Comparison of ENCODE assay signal across 12 cellular contexts in genomic region chr15:79209690-79210089, GRCh38.
DNase-seq lines count a peak whose midpoint lies in the region; ATAC-seq and TF ChIP-seq lines count a peak whose summit lies in the region.
"Had no signal": no experiment of that assay in that cellular context is flagged by ENCODE, and none has a peak within 500 bp of the region (broad histone marks: within the 10 kb centered on the region; RNA-seq: fewer than 3 reads in every experiment).

No MANE protein-coding gene starts in this region.

- POLR2A ChIA-PET in IMR-90 (lab: Charles Lee; ENCODE audit: unreplicated experiment): no interaction called here

- H3K14ac ChIP-seq in IMR-90 (replicated peaks; ENCODE audit: low read depth, low read length) (no peak overlapping the region), mesenchymal stem cell (ENCODE audit: low read length in 2 of 2) (no peak overlapping the region)

- TF ChIP-seq CTCF in IMR-90 (conservative IDR thresholded peaks at IDR 0.05; ENCODE audit: low read depth, low read length) (no peak), brain microvascular endothelial cell (IDR thresholded peaks at IDR 0.05; ENCODE audit: low read depth, low read length, missing control alignments) (peak; percentile 34)

- in situ Hi-C loops in IMR-90 (cut with MboI; ENCODE audit: low sequenced_read_pairs): no loop called here
- in situ Hi-C loops in brain microvascular endothelial cell (cut with HindIII; ENCODE audit: low pct_ligation_motif_present, low sequenced_read_pairs): no loop called here

- no peak overlapping the region for H2BK12ac ChIP-seq in mesenchymal stem cell (ENCODE audit: low read length in 2 of 2)

- no peak overlapping the region for H2BK5ac ChIP-seq in IMR-90 (ENCODE audit: low read depth, low read length, poor library complexity, severe bottlenecking)
- H2BK5ac ChIP-seq in mesenchymal stem cell (ENCODE audit: low read depth, low read length, poor library complexity, severe bottlenecking): no peak overlapping the region

- H3K4me1 ChIP-seq in IMR-90 (ENCODE audit: control insufficient read depth, insufficient read depth, low read length) (no peaks in the 10 kb centered on the region), mesenchymal stem cell (ENCODE audit: control insufficient read depth, insufficient read depth, low read depth, low read length) (peaks cover 2% of the 10 kb centered on the region)

- H3K36me3 ChIP-seq in IMR-90 (ENCODE audit: control insufficient read depth, insufficient read depth, low read length) (no peaks in the 10 kb centered on the region), brain microvascular endothelial cell (replicated peaks) (no peaks in the 10 kb centered on the region), mesenchymal stem cell (ENCODE audit: control insufficient read depth in 1 of 2, insufficient read depth in 2 of 2, low read depth in 1 of 2, low read length in 2 of 2) (no peaks in the 10 kb centered on the region)

- no peaks in the 10 kb centered on the region for H4K20me1 ChIP-seq in IMR-90 (ENCODE audit: insufficient read depth, low read length)

- no peak for TF ChIP-seq RAD21 in IMR-90 (IDR thresholded peaks at IDR 0.05; ENCODE audit: low read length)

- WGBS in IMR-90 (ENCODE audit: extremely low coverage in 2 of 2, insufficient read length in 1 of 2), 2 experiments: 0% methylated on average over 2 of the region's 17 CpGs; no CpG with 5 or more reads in 1 of the 2 experiments
- WGBS in mesenchymal stem cell: 5% methylated on average over 11 of the region's 17 CpGs

- no peak overlapping the region for H3K56ac ChIP-seq in IMR-90 (ENCODE audit: extremely low read depth, insufficient read depth, low read length)

- H3K27me3 ChIP-seq in IMR-90 (ENCODE audit: control insufficient read depth, insufficient read depth, low read length): peaks cover 16% of the 10 kb centered on the region
- H3K27me3 ChIP-seq in brain microvascular endothelial cell (replicated peaks): peaks cover 7% of the 10 kb centered on the region
- H3K27me3 ChIP-seq in mesenchymal stem cell (ENCODE audit: control insufficient read depth in 1 of 2, insufficient read depth in 1 of 2, low read length in 2 of 2): peaks cover 77 to 85% of the 10 kb centered on the region in 2 experiments

- H2BK15ac ChIP-seq in IMR-90 (ENCODE audit: low read depth, low read length) (no peak overlapping the region), mesenchymal stem cell (ENCODE audit: low read depth, poor library complexity, severe bottlenecking) (no peak overlapping the region)

- H3K18ac ChIP-seq in IMR-90 (ENCODE audit: low read depth, low read length) (no peak overlapping the region), mesenchymal stem cell (ENCODE audit: low read depth in 1 of 2, low read length in 2 of 2) (no peak overlapping the region)

- H3K9me3 ChIP-seq in IMR-90 (ENCODE audit: control insufficient read depth, insufficient read depth, low read length) (no peaks in the 10 kb centered on the region), mesenchymal stem cell (ENCODE audit: control insufficient read depth, low read length) (no peaks in the 10 kb centered on the region)

- CTCF ChIA-PET in IMR-90 (lab: Yijun Ruan, JAX): interaction anchor here (1.7 to 2.3 kb wide), 2 partner anchors 9 to 25 kb away, joined by 7 to 10 read pairs; no protein-coding TSS in a partner anchor

- no peak overlapping the region for H4K5ac ChIP-seq in IMR-90 (ENCODE audit: low read depth, low read length)

- H3K4me3 ChIP-seq in IMR-90 (ENCODE audit: insufficient read depth, low read depth, low read length) (no peak overlapping the region), brain microvascular endothelial cell (ENCODE audit: low read depth, low read length) (no peak overlapping the region), mesenchymal stem cell (ENCODE audit: insufficient read depth in 1 of 2, low read depth in 1 of 2, low read length in 2 of 2) (peak overlapping the region in 1 of 2 experiments; percentile 18)
- H3K4me3 ChIP-seq: GM12878 had no signal

- H2AK5ac ChIP-seq in IMR-90 (ENCODE audit: low read depth, low read length) (no peak overlapping the region), mesenchymal stem cell (ENCODE audit: low read length, severe bottlenecking) (no peak overlapping the region)

- H3K4ac ChIP-seq in IMR-90 (ENCODE audit: low read depth, low read length) (no peak overlapping the region), mesenchymal stem cell (ENCODE audit: low read depth in 1 of 2, low read length in 2 of 2) (no peak overlapping the region)

- H3K9ac ChIP-seq in IMR-90 (ENCODE audit: low read depth, low read length) (no peak overlapping the region), mesenchymal stem cell (ENCODE audit: low read length) (no peak overlapping the region)

- intact Hi-C loops in IMR-90 (cut with micrococcal nuclease): no loop called here
- intact Hi-C loops in Right ventricle myocardium superior (cut with DNase I): no loop called here

- H2BK120ac ChIP-seq in IMR-90 (ENCODE audit: low read depth, low read length) (no peak overlapping the region), mesenchymal stem cell (ENCODE audit: low read depth, low read length) (no peak overlapping the region)

- H3K23ac ChIP-seq in IMR-90 (ENCODE audit: low read depth, low read length) (no peak overlapping the region), mesenchymal stem cell (ENCODE audit: low read length in 2 of 2) (no peak overlapping the region)

- peak; percentile 71 for DNase-seq in ELF-1 (ENCODE audit: low read depth, low spot score)
- DNase-seq in IMR-90: no peak
- DNase-seq in brain microvascular endothelial cell: no peak
- DNase-seq in mesenchymal stem cell: no peak
- no peak for DNase-seq in T1000 (lab: John Stamatoyannopoulos, UW)
- no peak for DNase-seq in Right ventricle myocardium superior
- DNase-seq: activated CD4-positive, CD25-positive, alpha-beta regulatory T cell; activated naive CD4-positive, alpha-beta T cell treated with anti-CD3 and anti-CD28 coated beads, Interleukin-2, amount 10 ng/mL, durations not matched to agents 7 days and 5 days; NCI-H1048 had no signal

- peak overlapping the region; percentile 37 for H2AFZ ChIP-seq in IMR-90 (replicated peaks; ENCODE audit: low read length, poor library complexity)
- no peak overlapping the region for H2AFZ ChIP-seq in mesenchymal stem cell (ENCODE audit: low read depth, low read length)

- dilution Hi-C loops in IMR-90 (cut with HindIII; ENCODE audit: low sequenced_read_pairs, unreplicated experiment): no loop called here

- TF ChIP-seq POLR2A in IMR-90 (IDR thresholded peaks at IDR 0.05; ENCODE audit: low read depth, low read length): no peak

- no TSS peak for BruUV-seq in IMR-90 (replicated peaks; lab: Mats Ljungman, UMichigan)

- H3K9me1 ChIP-seq in IMR-90 (ENCODE audit: insufficient read depth, low read length): no peaks in the 10 kb centered on the region

- H4K8ac ChIP-seq in IMR-90 (ENCODE audit: low read depth in 2 of 2, low read length in 2 of 2): no peak overlapping the region
- no peak overlapping the region for H4K8ac ChIP-seq in mesenchymal stem cell (ENCODE audit: low read length)

- no peak overlapping the region for H3K4me2 ChIP-seq in IMR-90 (ENCODE audit: low read depth, low read length)
- peak overlapping the region; percentile 17 for H3K4me2 ChIP-seq in mesenchymal stem cell (ENCODE audit: low read length, poor library complexity, severe bottlenecking)

- ATAC-seq in IMR-90 (ENCODE audit: low read depth) (no peak), HG02981 (IDR thresholded peaks at IDR 0.05; ENCODE audit: unreplicated experiment) (no peak), GM19397 (IDR thresholded peaks at IDR 0.05; ENCODE audit: unreplicated experiment) (no peak), Right ventricle myocardium superior (ENCODE audit: poor library complexity) (no peak)
- ATAC-seq: GM12878 had no signal

- H3K79me1 ChIP-seq in IMR-90 (ENCODE audit: low read depth in 1 of 2, low read length in 2 of 2) (no peaks in the 10 kb centered on the region), mesenchymal stem cell (replicated peaks; ENCODE audit: low read length, poor library complexity, severe bottlenecking) (no peaks in the 10 kb centered on the region)

- H3K27ac ChIP-seq in IMR-90 (ENCODE audit: insufficient read depth, low read length) (no peak overlapping the region), brain microvascular endothelial cell (no peak overlapping the region), mesenchymal stem cell (ENCODE audit: low read length, poor library complexity, severe bottlenecking) (no peak overlapping the region)

- H2BK20ac ChIP-seq in IMR-90 (ENCODE audit: low read depth, low read length): no peak overlapping the region

- no peak overlapping the region for H4K91ac ChIP-seq in IMR-90 (ENCODE audit: insufficient read depth, low read depth, low read length)
- no peak overlapping the region for H4K91ac ChIP-seq in mesenchymal stem cell (ENCODE audit: low read length)

- H2AK9ac ChIP-seq in IMR-90 (replicated peaks; ENCODE audit: low read depth, low read length, poor library complexity): no peak overlapping the region

TF ChIP-seq in IMR-90, 13 proteins besides CTCF, POLR2A, EP300 and RAD21:
- no peak for TF ChIP-seq ELK1 (IDR thresholded peaks at IDR 0.05; ENCODE audit: borderline replicate concordance, low read depth, low read length)
- TF ChIP-seq CEBPB (IDR thresholded peaks at IDR 0.05; ENCODE audit: low read depth, low read length): no peak
- no peak for TF ChIP-seq RCOR1 (IDR thresholded peaks at IDR 0.05; ENCODE audit: insufficient replicate concordance, low read length)
- TF ChIP-seq FOS (IDR thresholded peaks at IDR 0.05; ENCODE audit: low read depth, low read length): no peak
- TF ChIP-seq NFE2L2 (IDR thresholded peaks at IDR 0.05; ENCODE audit: low read depth, low read length): no peak
- TF ChIP-seq MAZ (IDR thresholded peaks at IDR 0.05; ENCODE audit: borderline replicate concordance, low read depth, low read length): no peak
- no peak for TF ChIP-seq MAFK (IDR thresholded peaks at IDR 0.05; ENCODE audit: low read depth, low read length)
TF ChIP-seq in IMR-90: peak in this region for 0.
